Comparison of ENCODE assay signal across 14 cellular contexts in genomic region chr5:68267044-68267443, GRCh38. TPM values are rescaled to one million over a fixed set of nuclear protein-coding genes. Genes with fewer than 3 reads are reported as not detected.
DNase-seq lines count a peak whose midpoint lies in the region; ATAC-seq and TF ChIP-seq lines count a peak whose summit lies in the region.
"Had no signal": no experiment of that assay in that cellular context is flagged by ENCODE, and none has a peak within 500 bp of the region (broad histone marks: within the 10 kb centered on the region; RNA-seq: fewer than 3 reads in every experiment).

No MANE protein-coding gene starts in this region.

- H3K27me3 ChIP-seq in CD8-positive, alpha-beta T cell (ENCODE audit: insufficient read depth, low read length), result no peaks in the 10 kb centered on the region
- no peaks in the 10 kb centered on the region for H3K27me3 ChIP-seq in gastroesophageal sphincter
- no peaks in the 10 kb centered on the region for H3K27me3 ChIP-seq in rectal smooth muscle tissue (ENCODE audit: control insufficient read depth, insufficient read depth, low read length)
- H3K27me3 ChIP-seq: SJSA1 had no signal

- H3K36me3 Mint-ChIP-seq in CD8-positive, alpha-beta T cell, result peaks cover 7% of the 10 kb centered on the region

- WGBS in gastroesophageal sphincter (ENCODE audit: low coverage in 1 of 2), 2 donors, result 0 to 13% methylated on average over 3 of the region's 3 CpGs

- no peak for ATAC-seq in CD8-positive, alpha-beta T cell
- no peak for ATAC-seq in gastroesophageal sphincter
- no peak for ATAC-seq in GM21423 (IDR thresholded peaks at IDR 0.05; ENCODE audit: unreplicated experiment)

- peaks cover 84% of the 10 kb centered on the region for H3K4me1 Mint-ChIP-seq in CD8-positive, alpha-beta T cell (ENCODE audit: low read depth)

- H3K4me3 Mint-ChIP-seq in CD8-positive, alpha-beta T cell, result peak overlapping the region; percentile 42
- H3K4me3 Mint-ChIP-seq: activated naive CD4-positive, alpha-beta T cell treated with anti-CD3 and anti-CD28 coated beads, Interleukin-2, amount 10 ng/mL, durations not matched to agents 7 days and 5 days; neural crest cell had no signal

- no peak for TF ChIP-seq POLR2A in gastroesophageal sphincter (IDR thresholded peaks at IDR 0.05)

- H3K9ac ChIP-seq in rectal smooth muscle tissue (ENCODE audit: low read length), result no peak overlapping the region

- CTCF ChIA-PET in CD8-positive, alpha-beta T cell (lab: Charles Lee), result interaction anchor here (0.8 to 8.9 kb wide), 4 partner anchors 9 to 1021 kb away, joined by 3 to 91 read pairs (median 5); no protein-coding TSS in a partner anchor

- no peaks in the 10 kb centered on the region for H3K36me3 ChIP-seq in CD8-positive, alpha-beta T cell (ENCODE audit: insufficient read depth, low read length)
- no peaks in the 10 kb centered on the region for H3K36me3 ChIP-seq in gastroesophageal sphincter
- no peaks in the 10 kb centered on the region for H3K36me3 ChIP-seq in rectal smooth muscle tissue (ENCODE audit: control insufficient read depth, insufficient read depth, low read length)
- H3K36me3 ChIP-seq: SJSA1 had no signal

- no peak overlapping the region for H3K4me3 ChIP-seq in CD8-positive, alpha-beta T cell (ENCODE audit: low read depth, low read length)
- peak overlapping the region; percentile 9 to 22 for H3K4me3 ChIP-seq in gastroesophageal sphincter
- H3K4me3 ChIP-seq in rectal smooth muscle tissue (ENCODE audit: low read length), result no peak overlapping the region
- H3K4me3 ChIP-seq: SJSA1 had no signal

- no peaks in the 10 kb centered on the region for H3K9me3 Mint-ChIP-seq in CD8-positive, alpha-beta T cell
- H3K9me3 Mint-ChIP-seq: activated naive CD4-positive, alpha-beta T cell treated with anti-CD3 and anti-CD28 coated beads, Interleukin-2, amount 10 ng/mL, durations not matched to agents 7 days and 5 days; neural crest cell had no signal

- POLR2A ChIA-PET in CD8-positive, alpha-beta T cell (lab: Charles Lee), result interaction anchor here (0.8 to 0.9 kb wide), 2 partner anchors 17 to 51 kb away, joined by 3 read pairs; partner anchors contain the start of gene PIK3R1

- no peaks in the 10 kb centered on the region for H3K9me3 ChIP-seq in CD8-positive, alpha-beta T cell (ENCODE audit: low read length)
- H3K9me3 ChIP-seq in gastroesophageal sphincter, result no peaks in the 10 kb centered on the region
- H3K9me3 ChIP-seq: SJSA1 had no signal

- peak overlapping the region; percentile 64 for H3K27ac Mint-ChIP-seq in CD8-positive, alpha-beta T cell
- H3K27ac Mint-ChIP-seq: activated naive CD4-positive, alpha-beta T cell treated with anti-CD3 and anti-CD28 coated beads, Interleukin-2, amount 10 ng/mL, durations not matched to agents 7 days and 5 days had no signal

- DNase-seq in CD8-positive, alpha-beta T cell, result no peak
- DNase-seq in SK-N-DZ (ENCODE audit: low spot score) (peak; percentile 46), NK-92 (lab: John Stamatoyannopoulos, UW; ENCODE audit: unreplicated experiment) (no peak), pons (ENCODE audit: low spot score) (no peak), NCI-H526 treated with DMSO at 0.1 percent for 48 hours (lab: John Stamatoyannopoulos, UW) (no peak)
- DNase-seq: activated CD4-positive, CD25-positive, alpha-beta regulatory T cell treated with anti-CD3 and anti-CD28 coated beads, Interleukin-2, amount 50 U/mL, for 72 hours; activated naive CD4-positive, alpha-beta T cell treated with anti-CD3 and anti-CD28 coated beads, Interleukin-2, amount 10 ng/mL, durations not matched to agents 7 days and 5 days; NCI-H510A treated with DMSO at 0.1 percent for 48 hours; stimulated activated CD4-positive, alpha-beta T cell treated with anti-CD3 and anti-CD28 coated beads, Interleukin-1b, Interleukin-23, amount 100 ng/mL, for 48 hours had no signal

- H3K27me3 Mint-ChIP-seq in CD8-positive, alpha-beta T cell (ENCODE audit: low read depth), result no peaks in the 10 kb centered on the region
- H3K27me3 Mint-ChIP-seq: activated naive CD4-positive, alpha-beta T cell treated with anti-CD3 and anti-CD28 coated beads, Interleukin-2, amount 10 ng/mL, durations not matched to agents 7 days and 5 days had no signal

- no peak for TF ChIP-seq CTCF in CD8-positive, alpha-beta T cell (IDR thresholded peaks at IDR 0.05)
- no peak for TF ChIP-seq CTCF in gastroesophageal sphincter (IDR thresholded peaks at IDR 0.05)

- no peak overlapping the region for H3K27ac ChIP-seq in CD8-positive, alpha-beta T cell (ENCODE audit: low read depth, low read length)
- H3K27ac ChIP-seq in gastroesophageal sphincter (peak overlapping the region; percentile 80 to 86 (median 83)), rectal smooth muscle tissue (ENCODE audit: low read depth, low read length) (peak overlapping the region; percentile 85)
- H3K27ac ChIP-seq: SJSA1 had no signal

- intact Hi-C loops in CD8-positive, alpha-beta T cell (cut with DNase I, micrococcal nuclease), result no loop called here

- no peak for TF ChIP-seq EP300 in gastroesophageal sphincter (IDR thresholded peaks at IDR 0.05)

- H3K4me1 ChIP-seq in CD8-positive, alpha-beta T cell (ENCODE audit: insufficient read depth, low read length), result peaks cover 79% of the 10 kb centered on the region
- peaks cover 57 to 92% (median 58%) of the 10 kb centered on the region in 3 donors for H3K4me1 ChIP-seq in gastroesophageal sphincter
- H3K4me1 ChIP-seq in rectal smooth muscle tissue (ENCODE audit: control insufficient read depth, insufficient read depth, low read length), result peaks cover 61% of the 10 kb centered on the region
- H3K4me1 ChIP-seq: SJSA1 had no signal

RNA-seq across cellular contexts. Expression of gene PIK3R1, which starts 51.5 kb away (rescaled TPM):
- total RNA-seq in CD8-positive, alpha-beta T cell, result 100 to 1,000 TPM; 461 to 470 TPM
- polyA plus RNA-seq in SK-N-DZ (2014; cell fraction: cytosol; rRNA removed), result 7.3 and 7.4 TPM in 2 replicates
- 7.7 and 16.9 TPM in 2 replicates for polyA plus RNA-seq in SK-N-DZ (2014; cell fraction: nucleus; rRNA removed)
- 100 to 1,000 TPM; 188 to 403 (median 312) TPM for total RNA-seq in gastroesophageal sphincter

Comparison
In these comparisons a context has a peak if more than half of its experiments do, and no peak if none do; other contexts are left out.
1. H3K4me3 ChIP-seq: peak in gastroesophageal sphincter (2 of 2); none in CD8-positive, alpha-beta T cell (single experiment) and rectal smooth muscle tissue (single experiment).